Comparison of ENCODE assay signal across 8 cellular contexts in genomic region chr17:44344939-44345496, GRCh38. TPM values are rescaled to one million over a fixed set of nuclear protein-coding genes. Genes with fewer than 3 reads are reported as not detected.
A peak's percentile ranks its signal among the peaks of the same experiment; 100 is the strongest.
DNase-seq lines count a peak whose midpoint lies in the region; ATAC-seq, FAIRE-seq and TF ChIP-seq lines count a peak whose summit lies in the region.

GRN (plus strand) TSS chr17:44345302; CDS start chr17:44349165, 3,863 bp downstream.

- peak; percentile 89 for FAIRE-seq in RCC 7860 (lab: Jason Lieb, UNC)

- peaks cover 11% of the 10 kb centered on the region for H3K4me1 Mint-ChIP-seq in Calu3 (ENCODE audit: low read depth, unreplicated experiment)
- peaks cover 30% of the 10 kb centered on the region for H3K4me1 Mint-ChIP-seq in activated T-cell treated with anti-CD3 and anti-CD28 coated beads, Interleukin-2, amount 50 U/mL, for 72 hours (ENCODE audit: low read depth)

- peak within 1 kb of the TSS; percentile 93 for H3K27ac Mint-ChIP-seq in Calu3 (ENCODE audit: unreplicated experiment)
- peak within 1 kb of the TSS; percentile 47 for H3K27ac Mint-ChIP-seq in activated T-cell treated with anti-CD3 and anti-CD28 coated beads, Interleukin-2, amount 50 U/mL, for 72 hours

- WGBS in esophagus muscularis mucosa, result 0% methylated on average over 23 of the region's 26 CpGs

- H3K27ac ChIP-seq in esophagus muscularis mucosa (replicated peaks in 1 of 4) (peak within 1 kb of the TSS; percentile 84 to 90 (median 87)), muscle layer of duodenum (ENCODE audit: low read length) (peak within 1 kb of the TSS; percentile 86)

- CTCF ChIA-PET in Calu3 (lab: Charles Lee), result interaction anchor here (1.0 to 2.2 kb wide), 14 partner anchors 11 to 401 kb away, joined by 3 to 11 read pairs (median 6); partner anchors contain the start of genes ATXN7L3 and FAM171A2

- no peaks in the 10 kb centered on the region for H3K9me3 Mint-ChIP-seq in Calu3 (ENCODE audit: low read depth, unreplicated experiment)
- H3K9me3 Mint-ChIP-seq in activated T-cell treated with anti-CD3 and anti-CD28 coated beads, Interleukin-2, amount 50 U/mL, for 72 hours, result no peaks in the 10 kb centered on the region

- DNase-seq in Calu3, result peak; percentile 98
- peak; percentile 74 for DNase-seq in KG1 (lab: John Stamatoyannopoulos, UW)
- DNase-seq in RCC 7860 (ENCODE audit: low spot score), result peak; percentile 95
- peak; percentile 87 to 90 for DNase-seq in activated T-cell treated with anti-CD3 and anti-CD28 coated beads, Interleukin-2, amount 50 U/mL, for 72 hours
- peak; percentile 100 for DNase-seq in esophagus muscularis mucosa (ENCODE audit: extremely low spot score)
- peak; percentile 74 to 75 for DNase-seq in stimulated activated CD8-positive, alpha-beta memory T cell treated with anti-CD3 and anti-CD28 coated beads, Interleukin-7, amount 100 ng/mL, for 4 hours (ENCODE audit: low read depth in 2 of 2)

- H3K9me3 ChIP-seq in esophagus muscularis mucosa (no peaks in the 10 kb centered on the region), muscle layer of duodenum (ENCODE audit: control insufficient read depth in 1 of 2, low read length in 2 of 2) (no peaks in the 10 kb centered on the region)

- H3K36me3 ChIP-seq in esophagus muscularis mucosa (peaks cover 0 to 20% (median 15%) of the 10 kb centered on the region in 4 donors), muscle layer of duodenum (ENCODE audit: control insufficient read depth in 1 of 2, insufficient read depth in 2 of 2, low read length in 2 of 2) (peaks cover 4 to 15% of the 10 kb centered on the region in 2 donors)

- H3K27me3 Mint-ChIP-seq in Calu3 (ENCODE audit: unreplicated experiment), result no peaks in the 10 kb centered on the region
- H3K27me3 Mint-ChIP-seq in activated T-cell treated with anti-CD3 and anti-CD28 coated beads, Interleukin-2, amount 50 U/mL, for 72 hours (ENCODE audit: low read depth), result no peaks in the 10 kb centered on the region

- no peak for TF ChIP-seq POLR2A in esophagus muscularis mucosa (IDR thresholded peaks at IDR 0.05; ENCODE audit: low read depth)

- peak; percentile 59 for ATAC-seq in GM21515 (IDR thresholded peaks at IDR 0.05; ENCODE audit: unreplicated experiment)
- ATAC-seq in activated T-cell treated with anti-CD3 and anti-CD28 coated beads, Interleukin-2, amount 50 U/mL, for 72 hours (replicated peaks in 1 of 2), result peak; percentile 98 to 99

- no peaks in the 10 kb centered on the region for H3K27me3 ChIP-seq in esophagus muscularis mucosa
- H3K27me3 ChIP-seq in muscle layer of duodenum (ENCODE audit: low read depth, low read length), result no peaks in the 10 kb centered on the region

- no peak for TF ChIP-seq EP300 in esophagus muscularis mucosa (IDR thresholded peaks at IDR 0.05)

- no peak for TF ChIP-seq CTCF in Calu3 (IDR thresholded peaks at IDR 0.05; ENCODE audit: unreplicated experiment)
- no peak for TF ChIP-seq CTCF in esophagus muscularis mucosa (IDR thresholded peaks at IDR 0.05)

- intact Hi-C loops in Calu3 (cut with micrococcal nuclease; ENCODE audit: unreplicated experiment), result loop anchor here (5.0 kb wide), 2 partner anchors 123 to 143 kb away; no protein-coding TSS in a partner anchor
- intact Hi-C loops in esophagus muscularis mucosa (cut with DNase I), result no loop called here

- H3K4me3 Mint-ChIP-seq in Calu3 (ENCODE audit: low read depth, unreplicated experiment), result peak within 1 kb of the TSS; percentile 97
- peak within 1 kb of the TSS; percentile 83 to 96 for H3K4me3 Mint-ChIP-seq in activated T-cell treated with anti-CD3 and anti-CD28 coated beads, Interleukin-2, amount 50 U/mL, for 72 hours

- H3K4me1 ChIP-seq in esophagus muscularis mucosa, result peaks cover 14 to 32% (median 25%) of the 10 kb centered on the region in 4 donors
- H3K4me1 ChIP-seq in muscle layer of duodenum (ENCODE audit: control insufficient read depth in 1 of 2, insufficient read depth in 2 of 2, low read length in 2 of 2), result peaks cover 0 to 27% of the 10 kb centered on the region in 2 donors

- peak within 1 kb of the TSS; percentile 73 to 87 (median 82) for H3K4me3 ChIP-seq in esophagus muscularis mucosa
- H3K4me3 ChIP-seq in muscle layer of duodenum (ENCODE audit: low read depth in 1 of 2, low read length in 2 of 2), result peak within 1 kb of the TSS; percentile 95 to 97

- BruUV-seq in Calu3 (replicated peaks; lab: Mats Ljungman, UMichigan), result no TSS peak

- H3K36me3 Mint-ChIP-seq in Calu3 (ENCODE audit: insufficient read depth, unreplicated experiment), result peaks cover 24% of the 10 kb centered on the region
- H3K36me3 Mint-ChIP-seq in activated T-cell treated with anti-CD3 and anti-CD28 coated beads, Interleukin-2, amount 50 U/mL, for 72 hours (ENCODE audit: insufficient read depth in 2 of 2), result no peaks in the 10 kb centered on the region

RNA-seq across cellular contexts. Expression of gene GRN, which starts in this region (rescaled TPM):
- total RNA-seq in Calu3 (2022), result 376 and 480 TPM in 2 replicates
- 10 to 100 TPM; 57.8 to 58.7 TPM for total RNA-seq in activated T-cell treated with anti-CD3 and anti-CD28 coated beads, Interleukin-2, amount 50 U/mL, for 72 hours
- total RNA-seq in esophagus muscularis mucosa, result 100 to 1,000 TPM; 169 to 313 (median 260) TPM

Comparison
In these comparisons a context has a peak if more than half of its experiments do, and no peak if none do; other contexts are left out.
1. Peak in every context shown above with its lines: DNase-seq, ATAC-seq, H3K4me3 ChIP-seq and H3K27ac ChIP-seq.